1 cellular context compared by ENCODE assay signal in the genomic region with DNA sequence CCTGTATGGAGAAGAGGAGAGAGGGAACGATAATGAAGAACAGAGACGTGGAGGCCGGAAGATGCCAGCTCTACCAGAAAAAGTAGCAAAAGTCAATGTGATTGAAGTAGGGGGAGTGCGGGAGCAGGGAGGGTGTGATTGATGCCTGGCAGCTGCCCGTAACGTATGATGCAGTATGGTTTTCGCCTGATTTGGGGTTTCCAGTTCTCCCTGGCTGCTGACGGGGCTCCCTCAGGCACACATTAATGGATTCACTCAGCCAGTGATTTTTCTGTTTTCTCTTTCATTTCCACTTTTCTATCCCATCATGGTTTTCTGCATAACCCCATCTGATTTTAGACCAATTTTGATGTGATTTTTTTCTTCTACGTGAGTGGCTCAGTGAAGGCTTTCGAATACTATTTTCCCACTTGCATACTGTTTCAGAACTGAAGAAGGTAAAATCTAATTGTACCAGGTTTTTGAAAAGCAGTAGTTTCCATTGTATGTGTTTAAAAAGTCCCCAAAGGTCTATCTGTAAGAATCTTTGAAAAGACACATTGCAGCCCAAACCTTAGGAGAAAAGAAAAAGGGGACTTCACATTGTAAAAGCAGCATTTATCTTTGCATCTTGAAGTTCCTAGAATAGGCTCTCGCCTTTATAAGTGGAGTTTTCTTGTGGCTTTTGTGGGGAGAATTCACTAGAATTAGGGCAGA.
TF ChIP-seq lines count a peak whose summit lies in the region.

No MANE protein-coding gene starts in this region.

TF ChIP-seq in K562, 482 proteins besides CTCF, POLR2A, EP300 and RAD21 (continued from another document):
- TF ChIP-seq ATF7 (IDR thresholded peaks at IDR 0.05): no peak
